10 cellular contexts compared by ENCODE assay signal in genomic region chr17:4533522-4534502, GRCh38. TPM values are rescaled to one million over a fixed set of nuclear protein-coding genes. Genes with fewer than 3 reads are reported as not detected.
DNase-seq lines count a peak whose midpoint lies in the region; ATAC-seq and FAIRE-seq lines count a peak whose summit lies in the region.
"Had no signal": no experiment of that assay in that cellular context is flagged by ENCODE, and none has a peak within 500 bp of the region (broad histone marks: within the 10 kb centered on the region; RNA-seq: fewer than 3 reads in every experiment).

No MANE protein-coding gene starts in this region.

- H2AFZ ChIP-seq in GM23248 = no peak overlapping the region

- no peaks in the 10 kb centered on the region for H4K20me1 ChIP-seq in GM23248 (ENCODE audit: insufficient read depth)

- H3K4me3 ChIP-seq in GM23248 = no peak overlapping the region
- H3K4me3 ChIP-seq: SJSA1 had no signal

- H3K4me2 ChIP-seq in GM23248 (ENCODE audit: unreplicated experiment) = no peak overlapping the region

- H3K36me3 ChIP-seq in GM23248 (ENCODE audit: low read depth) = no peaks in the 10 kb centered on the region

- H3K9ac ChIP-seq in GM23248 = no peak overlapping the region

- WGBS in GM23248 (ENCODE audit: low coverage in 1 of 2, low lambda C conversion rate in 2 of 2, missing lambda C conversion rate in 2 of 2), 2 experiments = 63 to 65% methylated on average over 19 to 23 of the region's 23 CpGs

- no peak for FAIRE-seq in RCC 7860 (lab: Jason Lieb, UNC)

- H3K79me2 ChIP-seq in GM23248 (ENCODE audit: insufficient read depth) = no peaks in the 10 kb centered on the region

- no peaks in the 10 kb centered on the region for H3K4me1 ChIP-seq in GM23248 (ENCODE audit: insufficient read depth)
- H3K4me1 ChIP-seq: SJSA1 had no signal

- ATAC-seq in esophagus mucosa (peak; percentile 29), HG03159 (IDR thresholded peaks at IDR 0.05; ENCODE audit: unreplicated experiment) (no peak), GM19397 (IDR thresholded peaks at IDR 0.05; ENCODE audit: unreplicated experiment) (no peak), HG02763 (IDR thresholded peaks at IDR 0.05; ENCODE audit: unreplicated experiment) (no peak)

- H3F3A ChIP-seq in GM23248 (ENCODE audit: insufficient read depth) = no peaks in the 10 kb centered on the region

- H3K27me3 ChIP-seq in GM23248 (replicated peaks; ENCODE audit: insufficient read depth) = no peaks in the 10 kb centered on the region
- H3K27me3 ChIP-seq: SJSA1 had no signal

- DNase-seq in GM23248 (peak; percentile 16), NCI-H69 (lab: John Stamatoyannopoulos, UW) (peak; percentile 30), putamen (ENCODE audit: low spot score) (peak; percentile 98), RCC 7860 (ENCODE audit: low spot score) (no peak)

- no peak overlapping the region for H3K27ac ChIP-seq in GM23248
- H3K27ac ChIP-seq: SJSA1 had no signal

- no peaks in the 10 kb centered on the region for H3K9me2 ChIP-seq in GM23248 (ENCODE audit: insufficient read depth)

- in situ Hi-C loops in GM23248 (cut with MboI) = no loop called here

- no peaks in the 10 kb centered on the region for H3K9me3 ChIP-seq in GM23248 (ENCODE audit: low read depth)
- H3K9me3 ChIP-seq: SJSA1 had no signal

RNA-seq across cellular contexts. Expression of gene MYBBP1A, which starts 21.4 kb away (rescaled TPM):
- total RNA-seq in GM23248 (2014; rRNA removed; shearing (Covaris generic)) = 51.7 and 56.4 TPM in 2 replicates
- 41.8 and 42.4 TPM in 2 replicates for polyA plus RNA-seq in GM23248 (2016; fragmentation: Nextera tagmentation; extraction: Ambion mirVana)
- total RNA-seq in esophagus mucosa = 42.9 TPM

RNA-seq across cellular contexts. Expression of gene GGT6, which starts 26.6 kb away (rescaled TPM):
- not detected in 2 replicates for total RNA-seq in GM23248 (2014; rRNA removed; shearing (Covaris generic))
- not detected in 2 replicates for polyA plus RNA-seq in GM23248 (2016; fragmentation: Nextera tagmentation; extraction: Ambion mirVana)
- 41.6 TPM for total RNA-seq in esophagus mucosa
- total RNA-seq: glomerular endothelial cell, SJSA1 had no signal

RNA-seq across cellular contexts. Expression of gene SPNS2, which starts 35.1 kb away (rescaled TPM):
- not detected in 2 replicates for total RNA-seq in GM23248 (2014; rRNA removed; shearing (Covaris generic))
- 0.29 TPM in 1 of 2 replicates, not detected in the other for polyA plus RNA-seq in GM23248 (2016; fragmentation: Nextera tagmentation; extraction: Ambion mirVana)
- 33.9 TPM for total RNA-seq in esophagus mucosa

RNA-seq across cellular contexts. Expression of gene SMTNL2, which starts 50.5 kb away (rescaled TPM):
- not detected in 2 replicates for total RNA-seq in GM23248 (2014; rRNA removed; shearing (Covaris generic))
- not detected in 2 replicates for polyA plus RNA-seq in GM23248 (2016; fragmentation: Nextera tagmentation; extraction: Ambion mirVana)
- total RNA-seq in esophagus mucosa = 0.56 TPM
- total RNA-seq: glomerular endothelial cell, SJSA1 had no signal

Comparison
In these comparisons a context has a peak if more than half of its experiments do, and no peak if none do; other contexts are left out.
1. RNA of gene GGT6, which starts 26.6 kb away (total RNA-seq): 41.6 TPM in esophagus mucosa (single experiment); not detected in GM23248; every median in the first group is over 10 times any median in the second.
2. RNA of gene SPNS2, which starts 35.1 kb away (total RNA-seq): 33.9 TPM in esophagus mucosa (single experiment); not detected in GM23248; every median in the first group is over 10 times any median in the second.